8 cellular contexts compared by ENCODE assay signal in the genomic region with DNA sequence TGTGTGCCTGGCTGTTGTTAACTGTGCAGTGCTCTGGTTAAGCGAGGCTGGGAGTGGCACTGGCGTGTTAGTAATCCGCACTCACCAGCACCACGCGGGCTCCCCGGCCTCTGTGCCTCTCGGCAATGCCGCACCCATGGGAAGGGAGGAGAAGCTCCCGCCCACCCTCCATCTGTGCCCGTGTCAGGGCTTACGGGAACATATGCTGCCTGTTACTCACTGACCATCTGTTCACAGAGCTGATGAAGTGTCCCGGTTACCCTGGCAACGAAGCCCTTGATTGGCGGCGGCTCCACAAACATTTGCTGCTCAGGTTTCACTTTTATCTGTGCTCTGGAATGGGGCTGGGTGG.
DNase-seq lines count a peak whose midpoint lies in the region; ATAC-seq and TF ChIP-seq lines count a peak whose summit lies in the region.

No MANE protein-coding gene starts in this region.

- H3K27ac Mint-ChIP-seq in WTC11: no peak overlapping the region

- H3K36me3 Mint-ChIP-seq in WTC11: peaks cover 3% of the 10 kb centered on the region; the same call in 1 of the 2 replicates

- H3K4me1 ChIP-seq in ACC112 (ENCODE audit: control insufficient read depth, insufficient read depth, low read length, unreplicated experiment): peaks cover 9% of the 10 kb centered on the region
- peaks cover 0 to 3% of the 10 kb centered on the region in 2 donors for H3K4me1 ChIP-seq in muscle layer of duodenum (ENCODE audit: control insufficient read depth in 1 of 2, insufficient read depth in 2 of 2, low read length in 2 of 2)
- peaks cover 9% of the 10 kb centered on the region for H3K4me1 ChIP-seq in stomach smooth muscle (ENCODE audit: control insufficient read depth, insufficient read depth, low read length)

- H3K9ac ChIP-seq in stomach smooth muscle (ENCODE audit: low read length in 2 of 2): peak overlapping the region in 1 of 2 donors; percentile 36

- H3K9me3 ChIP-seq in muscle layer of duodenum (ENCODE audit: control insufficient read depth in 1 of 2, low read length in 2 of 2) (no peaks in the 10 kb centered on the region), stomach smooth muscle (ENCODE audit: control insufficient read depth in 2 of 2, low read length in 2 of 2) (peaks cover 0 to 4% of the 10 kb centered on the region in 2 donors)

- peaks cover 18% of the 10 kb centered on the region for H3K4me1 Mint-ChIP-seq in WTC11

- POLR2A ChIA-PET in WTC11 (lab: Charles Lee): interaction anchor here (0.7 kb wide), 1 partner anchor 21 kb away, joined by 3 read pairs; no protein-coding TSS in a partner anchor

- DNase-seq in NCI-H1930 (lab: John Stamatoyannopoulos, UW) (peak; percentile 20 to 39), WTC11 (ENCODE audit: low spot score) (peak; percentile 73)

- H3K27me3 Mint-ChIP-seq in WTC11 (ENCODE audit: low read depth): no peaks in the 10 kb centered on the region; the same call in 1 of the 2 replicates

- CTCF ChIA-PET in WTC11 (lab: Charles Lee): interaction anchor here (0.7 to 0.8 kb wide), 3 partner anchors 344 to 649 kb away, joined by 3 to 4 read pairs (median 4); no protein-coding TSS in a partner anchor

- TF ChIP-seq CTCF in WTC11 (IDR thresholded peaks at IDR 0.05): no peak

- H3K9me3 Mint-ChIP-seq in WTC11: peaks cover 5% of the 10 kb centered on the region; the same call in 1 of the 2 replicates

- H3K79me2 ChIP-seq in ACC112 (ENCODE audit: control insufficient read depth, insufficient read depth, low read length, unreplicated experiment): no peaks in the 10 kb centered on the region

- H2AFZ ChIP-seq in ACC112 (ENCODE audit: low read length, unreplicated experiment): peak overlapping the region; percentile 46

- H3K36me3 ChIP-seq in ACC112 (ENCODE audit: insufficient read depth, low read length) (no peaks in the 10 kb centered on the region), muscle layer of duodenum (ENCODE audit: control insufficient read depth in 1 of 2, insufficient read depth in 2 of 2, low read length in 2 of 2) (no peaks in the 10 kb centered on the region), stomach smooth muscle (ENCODE audit: control insufficient read depth in 2 of 2, insufficient read depth in 2 of 2, low read length in 2 of 2) (no peaks in the 10 kb centered on the region)

- peak overlapping the region; percentile 54; the same call in 1 of the 2 replicates for H3K27ac ChIP-seq in ACC112 (ENCODE audit: low read depth, low read length)
- no peak overlapping the region for H3K27ac ChIP-seq in muscle layer of duodenum (ENCODE audit: low read length)
- H3K27ac ChIP-seq in stomach smooth muscle (ENCODE audit: low read length): no peak overlapping the region

- no peak overlapping the region for H3K4me3 Mint-ChIP-seq in WTC11

- H3K27me3 ChIP-seq in ACC112 (ENCODE audit: insufficient read depth, low read length) (no peaks in the 10 kb centered on the region), muscle layer of duodenum (ENCODE audit: low read depth, low read length) (no peaks in the 10 kb centered on the region), stomach smooth muscle (ENCODE audit: control insufficient read depth in 1 of 2, insufficient read depth in 2 of 2, low read length in 2 of 2) (peaks cover 4 to 18% of the 10 kb centered on the region in 2 donors)

- ATAC-seq in GM18520 (IDR thresholded peaks at IDR 0.05; ENCODE audit: unreplicated experiment) (peak; percentile 73), HG02973 (IDR thresholded peaks at IDR 0.05; ENCODE audit: unreplicated experiment) (peak; percentile 96), WTC11 (peak; percentile 50), esophagus mucosa (peak; percentile 98)

- peak overlapping the region; percentile 56 for H3K4me3 ChIP-seq in ACC112 (ENCODE audit: low read depth, low read length)
- peak overlapping the region; percentile 27 to 43 for H3K4me3 ChIP-seq in muscle layer of duodenum (ENCODE audit: low read depth in 1 of 2, low read length in 2 of 2)
- H3K4me3 ChIP-seq in stomach smooth muscle (ENCODE audit: low read length in 2 of 2): peak overlapping the region; percentile 47 to 70

TF ChIP-seq in WTC11, 78 proteins besides CTCF, POLR2A, EP300 and RAD21:
- no peak for TF ChIP-seq FOXK1 (CRISPR knock-in tag; IDR thresholded peaks at IDR 0.05)
- no peak for TF ChIP-seq PRRX2 (CRISPR knock-in tag; IDR thresholded peaks at IDR 0.05)
- no peak for TF ChIP-seq MXD4 (CRISPR knock-in tag; IDR thresholded peaks at IDR 0.05; ENCODE audit: borderline replicate concordance)
- no peak for TF ChIP-seq TP53 (CRISPR knock-in tag; IDR thresholded peaks at IDR 0.05)
- no peak for TF ChIP-seq ZNF317 (CRISPR knock-in tag; IDR thresholded peaks at IDR 0.05; ENCODE audit: borderline replicate concordance, low read depth)
- TF ChIP-seq CREB1 (CRISPR knock-in tag; IDR thresholded peaks at IDR 0.05): no peak
- TF ChIP-seq, protein P1, sequence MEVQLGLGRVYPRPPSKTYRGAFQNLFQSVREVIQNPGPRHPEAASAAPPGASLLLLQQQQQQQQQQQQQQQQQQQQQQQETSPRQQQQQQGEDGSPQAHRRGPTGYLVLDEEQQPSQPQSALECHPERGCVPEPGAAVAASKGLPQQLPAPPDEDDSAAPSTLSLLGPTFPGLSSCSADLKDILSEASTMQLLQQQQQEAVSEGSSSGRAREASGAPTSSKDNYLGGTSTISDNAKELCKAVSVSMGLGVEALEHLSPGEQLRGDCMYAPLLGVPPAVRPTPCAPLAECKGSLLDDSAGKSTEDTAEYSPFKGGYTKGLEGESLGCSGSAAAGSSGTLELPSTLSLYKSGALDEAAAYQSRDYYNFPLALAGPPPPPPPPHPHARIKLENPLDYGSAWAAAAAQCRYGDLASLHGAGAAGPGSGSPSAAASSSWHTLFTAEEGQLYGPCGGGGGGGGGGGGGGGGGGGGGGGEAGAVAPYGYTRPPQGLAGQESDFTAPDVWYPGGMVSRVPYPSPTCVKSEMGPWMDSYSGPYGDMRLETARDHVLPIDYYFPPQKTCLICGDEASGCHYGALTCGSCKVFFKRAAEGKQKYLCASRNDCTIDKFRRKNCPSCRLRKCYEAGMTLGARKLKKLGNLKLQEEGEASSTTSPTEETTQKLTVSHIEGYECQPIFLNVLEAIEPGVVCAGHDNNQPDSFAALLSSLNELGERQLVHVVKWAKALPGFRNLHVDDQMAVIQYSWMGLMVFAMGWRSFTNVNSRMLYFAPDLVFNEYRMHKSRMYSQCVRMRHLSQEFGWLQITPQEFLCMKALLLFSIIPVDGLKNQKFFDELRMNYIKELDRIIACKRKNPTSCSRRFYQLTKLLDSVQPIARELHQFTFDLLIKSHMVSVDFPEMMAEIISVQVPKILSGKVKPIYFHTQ (CRISPR knock-in tag; IDR thresholded peaks at IDR 0.05): no peak
- TF ChIP-seq, protein P2, sequence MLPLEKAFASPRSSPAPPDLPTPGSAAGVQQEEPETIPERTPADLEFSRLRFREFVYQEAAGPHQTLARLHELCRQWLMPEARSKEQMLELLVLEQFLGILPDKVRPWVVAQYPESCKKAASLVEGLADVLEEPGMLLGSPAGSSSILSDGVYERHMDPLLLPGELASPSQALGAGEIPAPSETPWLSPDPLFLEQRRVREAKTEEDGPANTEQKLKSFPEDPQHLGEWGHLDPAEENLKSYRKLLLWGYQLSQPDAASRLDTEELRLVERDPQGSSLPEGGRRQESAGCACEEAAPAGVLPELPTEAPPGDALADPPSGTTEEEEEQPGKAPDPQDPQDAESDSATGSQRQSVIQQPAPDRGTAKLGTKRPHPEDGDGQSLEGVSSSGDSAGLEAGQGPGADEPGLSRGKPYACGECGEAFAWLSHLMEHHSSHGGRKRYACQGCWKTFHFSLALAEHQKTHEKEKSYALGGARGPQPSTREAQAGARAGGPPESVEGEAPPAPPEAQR (CRISPR knock-in tag; IDR thresholded peaks at IDR 0.05): no peak
- TF ChIP-seq SOX15 (CRISPR knock-in tag; IDR thresholded peaks at IDR 0.05): no peak
- TF ChIP-seq, protein P3, sequence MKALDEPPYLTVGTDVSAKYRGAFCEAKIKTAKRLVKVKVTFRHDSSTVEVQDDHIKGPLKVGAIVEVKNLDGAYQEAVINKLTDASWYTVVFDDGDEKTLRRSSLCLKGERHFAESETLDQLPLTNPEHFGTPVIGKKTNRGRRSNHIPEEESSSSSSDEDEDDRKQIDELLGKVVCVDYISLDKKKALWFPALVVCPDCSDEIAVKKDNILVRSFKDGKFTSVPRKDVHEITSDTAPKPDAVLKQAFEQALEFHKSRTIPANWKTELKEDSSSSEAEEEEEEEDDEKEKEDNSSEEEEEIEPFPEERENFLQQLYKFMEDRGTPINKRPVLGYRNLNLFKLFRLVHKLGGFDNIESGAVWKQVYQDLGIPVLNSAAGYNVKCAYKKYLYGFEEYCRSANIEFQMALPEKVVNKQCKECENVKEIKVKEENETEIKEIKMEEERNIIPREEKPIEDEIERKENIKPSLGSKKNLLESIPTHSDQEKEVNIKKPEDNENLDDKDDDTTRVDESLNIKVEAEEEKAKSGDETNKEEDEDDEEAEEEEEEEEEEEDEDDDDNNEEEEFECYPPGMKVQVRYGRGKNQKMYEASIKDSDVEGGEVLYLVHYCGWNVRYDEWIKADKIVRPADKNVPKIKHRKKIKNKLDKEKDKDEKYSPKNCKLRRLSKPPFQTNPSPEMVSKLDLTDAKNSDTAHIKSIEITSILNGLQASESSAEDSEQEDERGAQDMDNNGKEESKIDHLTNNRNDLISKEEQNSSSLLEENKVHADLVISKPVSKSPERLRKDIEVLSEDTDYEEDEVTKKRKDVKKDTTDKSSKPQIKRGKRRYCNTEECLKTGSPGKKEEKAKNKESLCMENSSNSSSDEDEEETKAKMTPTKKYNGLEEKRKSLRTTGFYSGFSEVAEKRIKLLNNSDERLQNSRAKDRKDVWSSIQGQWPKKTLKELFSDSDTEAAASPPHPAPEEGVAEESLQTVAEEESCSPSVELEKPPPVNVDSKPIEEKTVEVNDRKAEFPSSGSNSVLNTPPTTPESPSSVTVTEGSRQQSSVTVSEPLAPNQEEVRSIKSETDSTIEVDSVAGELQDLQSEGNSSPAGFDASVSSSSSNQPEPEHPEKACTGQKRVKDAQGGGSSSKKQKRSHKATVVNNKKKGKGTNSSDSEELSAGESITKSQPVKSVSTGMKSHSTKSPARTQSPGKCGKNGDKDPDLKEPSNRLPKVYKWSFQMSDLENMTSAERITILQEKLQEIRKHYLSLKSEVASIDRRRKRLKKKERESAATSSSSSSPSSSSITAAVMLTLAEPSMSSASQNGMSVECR (CRISPR knock-in tag; IDR thresholded peaks at IDR 0.05; ENCODE audit: borderline replicate concordance): no peak
- TF ChIP-seq TEAD1 (CRISPR knock-in tag; IDR thresholded peaks at IDR 0.05): no peak
- TF ChIP-seq, protein P4, sequence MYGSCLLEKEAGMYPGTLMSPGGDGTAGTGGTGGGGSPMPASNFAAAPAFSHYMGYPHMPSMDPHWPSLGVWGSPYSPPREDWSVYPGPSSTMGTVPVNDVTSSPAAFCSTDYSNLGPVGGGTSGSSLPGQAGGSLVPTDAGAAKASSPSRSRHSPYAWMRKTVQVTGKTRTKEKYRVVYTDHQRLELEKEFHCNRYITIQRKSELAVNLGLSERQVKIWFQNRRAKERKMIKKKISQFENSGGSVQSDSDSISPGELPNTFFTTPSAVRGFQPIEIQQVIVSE (CRISPR knock-in tag; IDR thresholded peaks at IDR 0.05; ENCODE audit: borderline replicate concordance): no peak
- TF ChIP-seq CREM (CRISPR knock-in tag; IDR thresholded peaks at IDR 0.05): no peak
